17 cellular contexts compared by ENCODE assay signal in genomic region chr18:55502346-55502710, GRCh38.
DNase-seq lines count a peak whose midpoint lies in the region; ATAC-seq, FAIRE-seq and TF ChIP-seq lines count a peak whose summit lies in the region.
"Had no signal": no experiment of that assay in that cellular context is flagged by ENCODE, and none has a peak within 500 bp of the region (broad histone marks: within the 10 kb centered on the region; RNA-seq: fewer than 3 reads in every experiment).

No MANE protein-coding gene starts in this region.

- H3K79me2 ChIP-seq in GM23338 (replicated peaks; ENCODE audit: insufficient read depth) (peaks cover 89% of the 10 kb centered on the region), SK-N-SH (ENCODE audit: insufficient read depth) (peaks cover 88% of the 10 kb centered on the region)

- H3K27me3 Mint-ChIP-seq in GM23338 (ENCODE audit: insufficient read depth, low read depth, poor library complexity), result peaks cover 3% of the 10 kb centered on the region
- H3K27me3 Mint-ChIP-seq in CD8-positive, alpha-beta memory T cell, result no peaks in the 10 kb centered on the region
- H3K27me3 Mint-ChIP-seq: brain had no signal

- no peaks in the 10 kb centered on the region for H3K36me3 Mint-ChIP-seq in GM23338 (ENCODE audit: low read depth)
- H3K36me3 Mint-ChIP-seq in CD8-positive, alpha-beta memory T cell, result no peaks in the 10 kb centered on the region
- H3K36me3 Mint-ChIP-seq: activated naive CD8-positive, alpha-beta T cell had no signal

- no peaks in the 10 kb centered on the region for H3K9me3 Mint-ChIP-seq in GM23338
- peaks cover 0 to 5% (median 0%) of the 10 kb centered on the region in 5 donors for H3K9me3 Mint-ChIP-seq in CD8-positive, alpha-beta memory T cell

- H3K27me3 ChIP-seq in GM23338 (ENCODE audit: insufficient read depth), result no peaks in the 10 kb centered on the region
- no peaks in the 10 kb centered on the region for H3K27me3 ChIP-seq in SK-N-SH (ENCODE audit: insufficient read depth)
- H3K27me3 ChIP-seq in upper lobe of left lung, result no peaks in the 10 kb centered on the region
- no peaks in the 10 kb centered on the region for H3K27me3 ChIP-seq in CD8-positive, alpha-beta memory T cell (ENCODE audit: insufficient read depth, low read length, poor library complexity, severe bottlenecking)
- H3K27me3 ChIP-seq: BE2C, esophagus muscularis mucosa, pancreas, Peyer's patch, suprapubic skin had no signal

- H3K9me3 ChIP-seq in SK-N-SH, result no peaks in the 10 kb centered on the region
- no peaks in the 10 kb centered on the region for H3K9me3 ChIP-seq in upper lobe of left lung
- H3K9me3 ChIP-seq in CD8-positive, alpha-beta memory T cell (ENCODE audit: low read length), result no peaks in the 10 kb centered on the region
- H3K9me3 ChIP-seq: BE2C, esophagus muscularis mucosa, pancreas, Peyer's patch, suprapubic skin had no signal

- TF ChIP-seq POLR2A in upper lobe of left lung (IDR thresholded peaks at IDR 0.05), result no peak

- H3K27ac ChIP-seq in GM23338 (ENCODE audit: low read depth) (peak overlapping the region; percentile 63), SK-N-SH (ENCODE audit: low read depth in 2 of 2, low read length in 1 of 2) (peak overlapping the region in 1 of 2 experiments; percentile 92; a peak in 3 of 4 replicates), upper lobe of left lung (peak overlapping the region in 3 of 4 donors; percentile 49 to 76 (median 53))
- H3K27ac ChIP-seq in CD8-positive, alpha-beta memory T cell (ENCODE audit: low read depth, low read length), result no peak overlapping the region
- H3K27ac ChIP-seq: pancreas, suprapubic skin had no signal

- H3K9ac ChIP-seq in SK-N-SH, result peak overlapping the region; percentile 71

- POLR2A ChIA-PET in SK-N-SH (lab: Yijun Ruan, JAX), result no interaction called here
- POLR2A ChIA-PET in CD8-positive, alpha-beta memory T cell (lab: Charles Lee), result no interaction called here

- H3K4me1 Mint-ChIP-seq in GM23338, result peaks cover 69% of the 10 kb centered on the region
- H3K4me1 Mint-ChIP-seq in CD8-positive, alpha-beta memory T cell, result no peaks in the 10 kb centered on the region

- DNase-seq in GM23338 (ENCODE audit: low spot score), result no peak
- no peak for DNase-seq in SK-N-SH
- peak; percentile 41 for DNase-seq in kidney tubule cell (ENCODE audit: low spot score)
- no peak for DNase-seq in upper lobe of left lung
- no peak for DNase-seq in CD8-positive, alpha-beta memory T cell
- no peak for DNase-seq in frontal cortex (ENCODE audit: low spot score in 2 of 2)
- no peak for DNase-seq in GM10266 (ENCODE audit: extremely low spot score)
- DNase-seq: BE2C; Kasumi-1; NCI-H1417; pancreas; Peyer's patch; stimulated activated CD4-positive, alpha-beta T cell treated with anti-CD3 and anti-CD28 coated beads, Interleukin-4, amount 100 ng/mL, for 1 hour had no signal

- no peak; the same call in 2 of the 3 replicates for ATAC-seq in GM23338
- ATAC-seq in upper lobe of left lung (ENCODE audit: low FRiP score in 2 of 2), result no peak
- ATAC-seq: pancreas had no signal

- H3K36me3 ChIP-seq in GM23338 (ENCODE audit: insufficient read depth) (no peaks in the 10 kb centered on the region), SK-N-SH (replicated peaks in 1 of 2; ENCODE audit: control insufficient read depth in 1 of 2, insufficient read depth in 2 of 2, low read length in 1 of 2) (no peaks in the 10 kb centered on the region), upper lobe of left lung (no peaks in the 10 kb centered on the region)
- H3K36me3 ChIP-seq in CD8-positive, alpha-beta memory T cell (ENCODE audit: insufficient read depth, low read length), result no peaks in the 10 kb centered on the region
- H3K36me3 ChIP-seq: BE2C, esophagus muscularis mucosa, pancreas, Peyer's patch, suprapubic skin had no signal

- CTCF ChIA-PET in SK-N-SH (lab: Yijun Ruan, JAX), result no interaction called here
- CTCF ChIA-PET in CD8-positive, alpha-beta memory T cell (lab: Charles Lee), result no interaction called here

- H3F3A ChIP-seq in GM23338 (replicated peaks; ENCODE audit: low read depth), result no peaks in the 10 kb centered on the region
- H3F3A ChIP-seq in SK-N-SH (replicated peaks; ENCODE audit: insufficient read depth), result peaks cover 30% of the 10 kb centered on the region

- H3K4me2 ChIP-seq in GM23338 (peak overlapping the region; percentile 60), SK-N-SH (peak overlapping the region; percentile 74; the same call in 1 of the 2 replicates)

- H3K27ac Mint-ChIP-seq in GM23338, result peak overlapping the region; percentile 93
- no peak overlapping the region for H3K27ac Mint-ChIP-seq in CD8-positive, alpha-beta memory T cell
- H3K27ac Mint-ChIP-seq: activated naive CD8-positive, alpha-beta T cell had no signal

- TF ChIP-seq CTCF in GM23338 (conservative IDR thresholded peaks at IDR 0.05; ENCODE audit: low read depth in 2 of 2), result no peak
- no peak for TF ChIP-seq CTCF in SK-N-SH (IDR thresholded peaks at IDR 0.05)
- no peak for TF ChIP-seq CTCF in upper lobe of left lung (IDR thresholded peaks at IDR 0.05)
- TF ChIP-seq CTCF in GM10266 (IDR thresholded peaks at IDR 0.05; ENCODE audit: control insufficient read depth, insufficient read depth, low read depth, missing control alignments), result no peak

- H3K4me3 Mint-ChIP-seq in GM23338, result peak overlapping the region; percentile 54
- no peak overlapping the region for H3K4me3 Mint-ChIP-seq in CD8-positive, alpha-beta memory T cell
- H3K4me3 Mint-ChIP-seq: activated naive CD8-positive, alpha-beta T cell had no signal

- FAIRE-seq in frontal cortex (lab: Jason Lieb, UNC), result no peak
- FAIRE-seq: pancreas had no signal

- no peaks in the 10 kb centered on the region; the same call in none of the 2 replicates for H4K20me1 ChIP-seq in GM23338 (replicated peaks; ENCODE audit: insufficient read depth)
- no peaks in the 10 kb centered on the region for H4K20me1 ChIP-seq in SK-N-SH (ENCODE audit: insufficient read depth)

- H2AFZ ChIP-seq in GM23338, result no peak overlapping the region
- no peak overlapping the region for H2AFZ ChIP-seq in SK-N-SH (ENCODE audit: low read depth)

- no peak for TF ChIP-seq RAD21 in SK-N-SH (IDR thresholded peaks at IDR 0.05; ENCODE audit: low read length)

- no peak for TF ChIP-seq EP300 in SK-N-SH (IDR thresholded peaks at IDR 0.05; ENCODE audit: borderline replicate concordance in 1 of 2, low read depth in 1 of 2, low read length in 1 of 2)
- no peak for TF ChIP-seq EP300 in upper lobe of left lung (IDR thresholded peaks at IDR 0.05)

- H3K4me3 ChIP-seq in GM23338 (0 out of 2 replicates have a peak overlapping the region, but pooled peaks have one; percentile 26), SK-N-SH (ENCODE audit: low read depth in 2 of 2, low read length in 1 of 2) (peak overlapping the region in 1 of 2 experiments; percentile 15; a peak in 1 of 4 replicates), upper lobe of left lung (no peak overlapping the region)
- no peak overlapping the region for H3K4me3 ChIP-seq in CD8-positive, alpha-beta memory T cell (ENCODE audit: low read length)
- H3K4me3 ChIP-seq: esophagus muscularis mucosa, pancreas, Peyer's patch, suprapubic skin had no signal

- peaks cover 51% of the 10 kb centered on the region for H3K4me1 ChIP-seq in GM23338 (ENCODE audit: insufficient read depth)
- peaks cover 8 to 41% of the 10 kb centered on the region in 2 experiments; a peak in 3 of 4 replicates for H3K4me1 ChIP-seq in SK-N-SH (ENCODE audit: control insufficient read depth in 1 of 2, insufficient read depth in 2 of 2, low read depth in 1 of 2, low read length in 1 of 2)
- peaks cover 4 to 22% (median 10%) of the 10 kb centered on the region in 4 donors for H3K4me1 ChIP-seq in upper lobe of left lung
- H3K4me1 ChIP-seq in CD8-positive, alpha-beta memory T cell (ENCODE audit: insufficient read depth, low read length), result no peaks in the 10 kb centered on the region
- H3K4me1 ChIP-seq: BE2C, Peyer's patch had no signal

- H3K9me2 ChIP-seq in GM23338 (ENCODE audit: insufficient read depth) (no peaks in the 10 kb centered on the region), SK-N-SH (no peaks in the 10 kb centered on the region)

- WGBS in SK-N-SH (ENCODE audit: low lambda C conversion rate), result 93% methylated on average over 1 of the region's 1 CpG
- 58 to 79% methylated on average over 1 of the region's 1 CpG for WGBS in upper lobe of left lung, 2 donors

TF ChIP-seq in GM23338, 12 proteins besides CTCF, POLR2A, EP300 and RAD21 (continues in another document):
- TF ChIP-seq STAT1 (IDR thresholded peaks at IDR 0.05; ENCODE audit: unreplicated experiment), result no peak
- no peak for TF ChIP-seq JUNB (IDR thresholded peaks at IDR 0.05; ENCODE audit: unreplicated experiment)

TF ChIP-seq in SK-N-SH, 30 proteins besides CTCF, POLR2A, EP300 and RAD21:
- no peak for TF ChIP-seq TEAD4 (IDR thresholded peaks at IDR 0.05; ENCODE audit: borderline replicate concordance, insufficient read depth)
- no peak for TF ChIP-seq FOSL2 (IDR thresholded peaks at IDR 0.05; ENCODE audit: borderline replicate concordance, low read depth)
- no peak for TF ChIP-seq SIN3A (IDR thresholded peaks at IDR 0.05; ENCODE audit: borderline replicate concordance, low read depth, low read length)
- no peak for TF ChIP-seq POLR2AphosphoS5 (IDR thresholded peaks at IDR 0.05; ENCODE audit: low read depth, low read length)
- no peak for TF ChIP-seq MXI1 (IDR thresholded peaks at IDR 0.05; ENCODE audit: low read depth, low read length)
